In genomic region chr11:4375431-4376113, GRCh38 we compare ENCODE assay signal across 16 cellular contexts. TPM values are rescaled to one million over a fixed set of nuclear protein-coding genes. Genes with fewer than 3 reads are reported as not detected.
DNase-seq lines count a peak whose midpoint lies in the region; ATAC-seq, FAIRE-seq and TF ChIP-seq lines count a peak whose summit lies in the region.
"Had no signal": no experiment of that assay in that cellular context is flagged by ENCODE, and none has a peak within 500 bp of the region (broad histone marks: within the 10 kb centered on the region; RNA-seq: fewer than 3 reads in every experiment).

No MANE protein-coding gene starts in this region.

- WGBS in GM12878 (ENCODE audit: insufficient coverage, insufficient replicate concordance, low lambda C conversion rate, missing lambda C conversion rate) = 29% methylated on average over 5 of the region's 5 CpGs

- H3K4me3 Mint-ChIP-seq in activated CD8-positive, alpha-beta T cell treated with anti-CD3 and anti-CD28 coated beads for 36 hours = no peak overlapping the region
- H3K4me3 Mint-ChIP-seq in activated CD8-positive, alpha-beta T cell treated with anti-CD3 and anti-CD28 coated beads, Interleukin-2, amount 10 ng/mL, durations not matched to agents 7 days and 5 days = no peak overlapping the region
- no peak overlapping the region for H3K4me3 Mint-ChIP-seq in activated naive CD8-positive, alpha-beta T cell treated with anti-CD3 and anti-CD28 coated beads, Interleukin-2, amount 50 U/mL, for 24 hours
- no peak overlapping the region for H3K4me3 Mint-ChIP-seq in activated naive CD8-positive, alpha-beta T cell treated with anti-CD3 and anti-CD28 coated beads for 36 hours
- H3K4me3 Mint-ChIP-seq: CD8-positive, alpha-beta memory T cell; GM23338 had no signal

- POLR2A ChIA-PET in activated CD8-positive, alpha-beta T cell treated with anti-CD3 and anti-CD28 coated beads for 36 hours (lab: Charles Lee) = no interaction called here
- POLR2A ChIA-PET in activated CD8-positive, alpha-beta T cell treated with anti-CD3 and anti-CD28 coated beads, Interleukin-2, amount 10 ng/mL, durations not matched to agents 7 days and 5 days (lab: Charles Lee) = no interaction called here
- POLR2A ChIA-PET in GM12878 (lab: Charles Lee) = interaction anchor here (1.4 kb wide), 1 partner anchor 18 kb away, joined by 3 read pairs; the partner anchor contains the start of gene TRIM21

- no peak overlapping the region for H2AFZ ChIP-seq in GM12878 (ENCODE audit: control insufficient read depth, low read depth, low read length)
- H2AFZ ChIP-seq: GM23338 had no signal

- no peaks in the 10 kb centered on the region for H3K4me1 ChIP-seq in GM12878 (ENCODE audit: control insufficient read depth, insufficient read depth, low read length)
- H3K4me1 ChIP-seq: BLaER1, Caco-2 had no signal

- no peak overlapping the region for H3K27ac Mint-ChIP-seq in activated CD8-positive, alpha-beta T cell treated with anti-CD3 and anti-CD28 coated beads for 36 hours
- H3K27ac Mint-ChIP-seq in activated CD8-positive, alpha-beta T cell treated with anti-CD3 and anti-CD28 coated beads, Interleukin-2, amount 10 ng/mL, durations not matched to agents 7 days and 5 days = no peak overlapping the region
- H3K27ac Mint-ChIP-seq in activated naive CD8-positive, alpha-beta T cell treated with anti-CD3 and anti-CD28 coated beads, Interleukin-2, amount 50 U/mL, for 24 hours = no peak overlapping the region
- no peak overlapping the region for H3K27ac Mint-ChIP-seq in activated naive CD8-positive, alpha-beta T cell treated with anti-CD3 and anti-CD28 coated beads for 36 hours
- H3K27ac Mint-ChIP-seq: CD8-positive, alpha-beta memory T cell; GM23338 had no signal

- RAD21 ChIA-PET in GM12878 (lab: Charles Lee; ENCODE audit: unreplicated experiment) = no interaction called here

- no peaks in the 10 kb centered on the region for H3K79me2 ChIP-seq in GM12878 (ENCODE audit: control insufficient read depth, insufficient read depth, low read length)

- peak; percentile 55 for ATAC-seq in activated CD8-positive, alpha-beta T cell treated with anti-CD3 and anti-CD28 coated beads for 36 hours
- no peak for ATAC-seq in activated CD8-positive, alpha-beta T cell treated with anti-CD3 and anti-CD28 coated beads, Interleukin-2, amount 10 ng/mL, durations not matched to agents 7 days and 5 days
- peak; percentile 46 for ATAC-seq in activated naive CD8-positive, alpha-beta T cell treated with anti-CD3 and anti-CD28 coated beads, Interleukin-2, amount 50 U/mL, for 24 hours
- no peak for ATAC-seq in GM12878
- no peak for ATAC-seq in HG02973 (IDR thresholded peaks at IDR 0.05; ENCODE audit: unreplicated experiment)
- ATAC-seq: GM23338 had no signal

- H3K27me3 ChIP-seq in GM12878 (replicated peaks in 1 of 2; ENCODE audit: control insufficient read depth in 2 of 2, insufficient read depth in 2 of 2, low read length in 1 of 2) = no peaks in the 10 kb centered on the region; a peak in 1 of 4 replicates
- H3K27me3 ChIP-seq: BLaER1 had no signal

- no peak for DNase-seq in activated CD8-positive, alpha-beta T cell treated with anti-CD3 and anti-CD28 coated beads for 36 hours
- DNase-seq in activated CD8-positive, alpha-beta T cell treated with anti-CD3 and anti-CD28 coated beads, Interleukin-2, amount 10 ng/mL, durations not matched to agents 7 days and 5 days = no peak
- DNase-seq in activated naive CD8-positive, alpha-beta T cell treated with anti-CD3 and anti-CD28 coated beads, Interleukin-2, amount 50 U/mL, for 24 hours = no peak
- DNase-seq in activated naive CD8-positive, alpha-beta T cell treated with anti-CD3 and anti-CD28 coated beads for 36 hours = no peak
- no peak for DNase-seq in GM12878 (ENCODE audit: low read depth, low spot score)
- no peak for DNase-seq in activated effector memory CD4-positive, alpha-beta T cell treated with Interleukin-2 at 50 U/mL for 16 hours
- DNase-seq: 8988T; AML-193; Caco-2; CD8-positive, alpha-beta memory T cell; DND-41; GDM1; H7 had no signal

- H3K27ac ChIP-seq in GM12878 (ENCODE audit: control insufficient read depth, insufficient read depth) = no peak overlapping the region
- H3K27ac ChIP-seq: BLaER1 had no signal

- no peak for TF ChIP-seq RAD21 in GM12878 (IDR thresholded peaks at IDR 0.05; ENCODE audit: insufficient read depth, low read depth, low read length)

- intact Hi-C loops in activated CD8-positive, alpha-beta T cell treated with anti-CD3 and anti-CD28 coated beads for 36 hours (cut with micrococcal nuclease) = no loop called here
- intact Hi-C loops in GM12878 (cut with micrococcal nuclease; ENCODE audit: unreplicated experiment) = no loop called here

- no peaks in the 10 kb centered on the region for H4K20me1 ChIP-seq in GM12878 (ENCODE audit: control insufficient read depth, insufficient read depth)
- H4K20me1 ChIP-seq: BLaER1 had no signal

- no peak overlapping the region for H3K4me3 ChIP-seq in GM12878
- H3K4me3 ChIP-seq: BLaER1, GM23338 had no signal

- CTCF ChIA-PET in activated CD8-positive, alpha-beta T cell treated with anti-CD3 and anti-CD28 coated beads for 36 hours (lab: Charles Lee) = no interaction called here
- CTCF ChIA-PET in activated CD8-positive, alpha-beta T cell treated with anti-CD3 and anti-CD28 coated beads, Interleukin-2, amount 10 ng/mL, durations not matched to agents 7 days and 5 days (lab: Charles Lee) = interaction anchor here (1.2 kb wide), 1 partner anchor 188 kb away, joined by 3 read pairs; no protein-coding TSS in a partner anchor
- CTCF ChIA-PET in GM12878 (lab: Yijun Ruan, JAX) = no interaction called here

- BruUV-seq in GM12878 (replicated peaks; lab: Mats Ljungman, UMichigan) = no TSS peak

- H3K36me3 ChIP-seq in GM12878 (ENCODE audit: control insufficient read depth in 2 of 2, insufficient read depth in 2 of 2, low read length in 1 of 2) = no peaks in the 10 kb centered on the region
- H3K36me3 ChIP-seq: BLaER1 had no signal

- H3K9ac ChIP-seq in GM12878 (ENCODE audit: control insufficient read depth, insufficient read depth, low read length) = no peak overlapping the region
- H3K9ac ChIP-seq: BLaER1 had no signal

- in situ Hi-C loops in GM12878 (cut with MboI) = loop anchor here (25.0 kb wide), 1 partner anchor 538 kb away; the partner anchor contains the start of gene RHOG

- FAIRE-seq in GM12878 (lab: Jason Lieb, UNC) = no peak

- peaks cover 3% of the 10 kb centered on the region for H3K27me3 Mint-ChIP-seq in activated CD8-positive, alpha-beta T cell treated with anti-CD3 and anti-CD28 coated beads for 36 hours
- H3K27me3 Mint-ChIP-seq in activated CD8-positive, alpha-beta T cell treated with anti-CD3 and anti-CD28 coated beads, Interleukin-2, amount 10 ng/mL, durations not matched to agents 7 days and 5 days (ENCODE audit: low read depth) = peaks cover 6% of the 10 kb centered on the region
- no peaks in the 10 kb centered on the region for H3K27me3 Mint-ChIP-seq in activated naive CD8-positive, alpha-beta T cell treated with anti-CD3 and anti-CD28 coated beads, Interleukin-2, amount 50 U/mL, for 24 hours
- peaks cover 4% of the 10 kb centered on the region for H3K27me3 Mint-ChIP-seq in activated naive CD8-positive, alpha-beta T cell treated with anti-CD3 and anti-CD28 coated beads for 36 hours
- H3K27me3 Mint-ChIP-seq: CD8-positive, alpha-beta memory T cell had no signal

- H3K4me2 ChIP-seq in GM12878 (ENCODE audit: control insufficient read depth, insufficient read depth) = no peak overlapping the region
- H3K4me2 ChIP-seq: BLaER1, GM23338 had no signal

- no peaks in the 10 kb centered on the region for H3K36me3 Mint-ChIP-seq in activated CD8-positive, alpha-beta T cell treated with anti-CD3 and anti-CD28 coated beads for 36 hours (ENCODE audit: low read depth)
- no peaks in the 10 kb centered on the region for H3K36me3 Mint-ChIP-seq in activated CD8-positive, alpha-beta T cell treated with anti-CD3 and anti-CD28 coated beads, Interleukin-2, amount 10 ng/mL, durations not matched to agents 7 days and 5 days (ENCODE audit: low read depth)
- no peaks in the 10 kb centered on the region for H3K36me3 Mint-ChIP-seq in activated naive CD8-positive, alpha-beta T cell treated with anti-CD3 and anti-CD28 coated beads, Interleukin-2, amount 50 U/mL, for 24 hours (ENCODE audit: low read depth)
- no peaks in the 10 kb centered on the region for H3K36me3 Mint-ChIP-seq in activated naive CD8-positive, alpha-beta T cell treated with anti-CD3 and anti-CD28 coated beads for 36 hours
- H3K36me3 Mint-ChIP-seq: CD8-positive, alpha-beta memory T cell had no signal

- H3K4me1 Mint-ChIP-seq in activated CD8-positive, alpha-beta T cell treated with anti-CD3 and anti-CD28 coated beads for 36 hours (ENCODE audit: low read depth) = no peaks in the 10 kb centered on the region
- H3K4me1 Mint-ChIP-seq in activated CD8-positive, alpha-beta T cell treated with anti-CD3 and anti-CD28 coated beads, Interleukin-2, amount 10 ng/mL, durations not matched to agents 7 days and 5 days (ENCODE audit: low read depth) = no peaks in the 10 kb centered on the region
- H3K4me1 Mint-ChIP-seq in activated naive CD8-positive, alpha-beta T cell treated with anti-CD3 and anti-CD28 coated beads, Interleukin-2, amount 50 U/mL, for 24 hours = no peaks in the 10 kb centered on the region
- H3K4me1 Mint-ChIP-seq in activated naive CD8-positive, alpha-beta T cell treated with anti-CD3 and anti-CD28 coated beads for 36 hours = no peaks in the 10 kb centered on the region
- H3K4me1 Mint-ChIP-seq: CD8-positive, alpha-beta memory T cell; GM23338 had no signal

- no peaks in the 10 kb centered on the region for H3K9me3 ChIP-seq in GM12878 (replicated peaks; ENCODE audit: control insufficient read depth, insufficient read depth, low read length)
- H3K9me3 ChIP-seq: BLaER1, Caco-2 had no signal

- no peaks in the 10 kb centered on the region for H3K9me3 Mint-ChIP-seq in activated CD8-positive, alpha-beta T cell treated with anti-CD3 and anti-CD28 coated beads for 36 hours
- no peaks in the 10 kb centered on the region for H3K9me3 Mint-ChIP-seq in activated CD8-positive, alpha-beta T cell treated with anti-CD3 and anti-CD28 coated beads, Interleukin-2, amount 10 ng/mL, durations not matched to agents 7 days and 5 days (ENCODE audit: insufficient read depth)
- H3K9me3 Mint-ChIP-seq in activated naive CD8-positive, alpha-beta T cell treated with anti-CD3 and anti-CD28 coated beads, Interleukin-2, amount 50 U/mL, for 24 hours = no peaks in the 10 kb centered on the region
- no peaks in the 10 kb centered on the region for H3K9me3 Mint-ChIP-seq in activated naive CD8-positive, alpha-beta T cell treated with anti-CD3 and anti-CD28 coated beads for 36 hours
- H3K9me3 Mint-ChIP-seq: CD8-positive, alpha-beta memory T cell; GM23338 had no signal

- SMC1A ChIA-PET in GM12878 (lab: Charles Lee; ENCODE audit: uncharacterized antibody, unreplicated experiment) = no interaction called here

- TF ChIP-seq EP300 in GM12878 (IDR thresholded peaks at IDR 0.05; ENCODE audit: borderline replicate concordance in 1 of 2, control insufficient read depth in 1 of 2, low read depth in 2 of 2, low read length in 2 of 2) = no peak

- TF ChIP-seq CTCF in activated CD8-positive, alpha-beta T cell treated with anti-CD3 and anti-CD28 coated beads for 36 hours (IDR thresholded peaks at IDR 0.05) = no peak
- no peak for TF ChIP-seq CTCF in GM12878 (IDR thresholded peaks at IDR 0.05 in 2 of 3, conservative IDR thresholded peaks at IDR 0.05 in 1 of 3; ENCODE audit: control insufficient read depth in 2 of 3, extremely low read depth in 1 of 3, insufficient read depth in 1 of 3, low read depth in 3 of 3, low read length in 3 of 3)

- no peak for TF ChIP-seq POLR2A in GM12878 (IDR thresholded peaks at IDR 0.05; ENCODE audit: low read depth, low read length)

RNA-seq across cellular contexts. Expression of gene OR52B4, which starts 7.4 kb away (rescaled TPM):
- total RNA-seq in activated CD8-positive, alpha-beta T cell treated with anti-CD3 and anti-CD28 coated beads for 36 hours = not detected
- not detected for total RNA-seq in activated CD8-positive, alpha-beta T cell treated with anti-CD3 and anti-CD28 coated beads, Interleukin-2, amount 10 ng/mL, durations not matched to agents 7 days and 5 days
- not detected for total RNA-seq in activated naive CD8-positive, alpha-beta T cell treated with anti-CD3 and anti-CD28 coated beads for 36 hours
- 0.47 and 0.88 TPM in 2 replicates for total RNA-seq in GM12878 (2013; cell fraction: nucleolus; rRNA removed)
- total RNA-seq in GM12878 (2014; rRNA removed) (not detected in 2 replicates), GM12878 (2014; rRNA removed; fragmentation: Illumina TruSeq; extraction: Trizol) (not detected in 2 replicates), GM12878 (2021) (not detected in 2 replicates)
- not detected for polyA plus RNA-seq in GM12878 (2011; ENCODE audit: low read depth)
- polyA plus RNA-seq in GM12878 (2011; rRNA removed) (not detected in 2 replicates), GM12878 (2014; fragmentation: Illumina TruSeq; extraction: Trizol) (not detected in 2 replicates), GM12878 (2014; fragmentation: Nextera tagmentation; extraction: Ambion mirVana) (not detected), GM12878 (2014; rRNA removed) (not detected in 2 replicates), GM12878 (2016; fragmentation: Nextera tagmentation; extraction: Ambion mirVana) (not detected)
- polyA plus RNA-seq in GM12878 (2011; cell fraction: cytosol; rRNA removed) = not detected in 2 replicates
- 0.16 TPM in 1 of 2 replicates, not detected in the other for polyA plus RNA-seq in GM12878 (2011; cell fraction: nucleus; rRNA removed)
- not detected in 2 replicates for polyA plus RNA-seq in GM12878 (2012)
- polyA minus RNA-seq in GM12878 (2011; rRNA and poly(A)+ RNA removed) = 0.41 and 1.0 TPM in 2 replicates
- not detected in 2 replicates for polyA minus RNA-seq in GM12878 (2011; cell fraction: cytosol; rRNA and poly(A)+ RNA removed)
- 0.36 TPM in 1 of 2 replicates, not detected in the other for polyA minus RNA-seq in GM12878 (2011; cell fraction: nucleus; rRNA and poly(A)+ RNA removed)
- total RNA-seq: Caco-2; CD8-positive, alpha-beta memory T cell; H7 had no signal
- polyA plus RNA-seq: CD8-positive, alpha-beta memory T cell; GM23338 had no signal

RNA-seq across cellular contexts. Expression of gene TRIM21, which starts 17.9 kb away (rescaled TPM):
- total RNA-seq in activated CD8-positive, alpha-beta T cell treated with anti-CD3 and anti-CD28 coated beads for 36 hours = 10 to 100 TPM; 24.8 to 25.5 TPM
- total RNA-seq in activated CD8-positive, alpha-beta T cell treated with anti-CD3 and anti-CD28 coated beads, Interleukin-2, amount 10 ng/mL, durations not matched to agents 7 days and 5 days = 10 to 100 TPM; 56.3 to 58.5 TPM
- total RNA-seq in activated naive CD8-positive, alpha-beta T cell treated with anti-CD3 and anti-CD28 coated beads for 36 hours = 10 to 100 TPM; 34.3 to 37.1 TPM
- 15.6 and 16.4 TPM in 2 replicates for total RNA-seq in GM12878 (2013; cell fraction: nucleolus; rRNA removed)
- total RNA-seq in GM12878 (2014; rRNA removed) = 34.4 and 36.8 TPM in 2 replicates
- total RNA-seq in GM12878 (2014; rRNA removed; fragmentation: Illumina TruSeq; extraction: Trizol) = 32.2 and 32.4 TPM in 2 replicates
- total RNA-seq in GM12878 (2021) = 24.2 and 26.3 TPM in 2 replicates
- polyA plus RNA-seq in GM12878 (2011; ENCODE audit: low read depth) = 18.2 TPM
- polyA plus RNA-seq in GM12878 (2011; rRNA removed) = 74.7 and 80.6 TPM in 2 replicates
- polyA plus RNA-seq in GM12878 (2011; cell fraction: cytosol; rRNA removed) = 59.8 and 69.1 TPM in 2 replicates
- polyA plus RNA-seq in GM12878 (2011; cell fraction: nucleus; rRNA removed) = 51.3 and 55.3 TPM in 2 replicates
- polyA plus RNA-seq in GM12878 (2012) = 21.9 and 27.8 TPM in 2 replicates
- 40.4 and 40.7 TPM in 2 replicates for polyA plus RNA-seq in GM12878 (2014; fragmentation: Illumina TruSeq; extraction: Trizol)
- 10 to 100 TPM; 24.7 to 28.6 TPM for polyA plus RNA-seq in GM12878 (2014; fragmentation: Nextera tagmentation; extraction: Ambion mirVana)
- polyA plus RNA-seq in GM12878 (2014; rRNA removed) = 21.5 and 24.3 TPM in 2 replicates
- polyA plus RNA-seq in GM12878 (2016; fragmentation: Nextera tagmentation; extraction: Ambion mirVana) = 10 to 100 TPM; 31.2 to 39.6 TPM
- 39.5 and 56.1 TPM in 2 replicates for polyA minus RNA-seq in GM12878 (2011; rRNA and poly(A)+ RNA removed)
- 16.1 and 19.4 TPM in 2 replicates for polyA minus RNA-seq in GM12878 (2011; cell fraction: cytosol; rRNA and poly(A)+ RNA removed)
- polyA minus RNA-seq in GM12878 (2011; cell fraction: nucleus; rRNA and poly(A)+ RNA removed) = 10.9 and 14.9 TPM in 2 replicates

Comparison
In these comparisons a context has a peak if more than half of its experiments do, and no peak if none do; other contexts are left out.
1. ATAC-seq: peak in activated CD8-positive, alpha-beta T cell treated with anti-CD3 and anti-CD28 coated beads for 36 hours (single experiment) and activated naive CD8-positive, alpha-beta T cell treated with anti-CD3 and anti-CD28 coated beads, Interleukin-2, amount 50 U/mL, for 24 hours (single experiment); none in activated CD8-positive, alpha-beta T cell treated with anti-CD3 and anti-CD28 coated beads, Interleukin-2, amount 10 ng/mL, durations not matched to agents 7 days and 5 days (single experiment), GM12878 (single experiment) and HG02973 (single experiment).